Comparison of ENCODE assay signal across 20 cellular contexts in the genomic region with DNA sequence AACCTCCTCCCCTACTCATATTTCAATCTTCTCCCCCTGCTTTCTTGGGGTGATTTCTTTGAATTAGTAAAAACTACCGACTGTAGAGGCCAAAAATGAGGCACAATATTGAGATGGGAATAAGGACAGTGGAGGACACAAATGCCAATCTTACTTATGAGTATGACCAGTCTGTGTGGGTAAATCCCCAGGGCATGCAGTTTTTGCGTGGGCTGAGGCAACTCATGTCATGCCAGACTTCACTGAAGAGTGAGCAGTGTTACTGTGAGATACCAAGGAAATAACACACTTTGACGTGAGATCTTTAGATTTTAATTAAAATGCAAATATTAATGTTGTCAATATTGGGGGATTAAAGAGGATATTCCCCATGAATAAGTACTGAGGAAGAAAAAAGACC.
DNase-seq lines count a peak whose midpoint lies in the region; ATAC-seq and TF ChIP-seq lines count a peak whose summit lies in the region.
"Had no signal": no experiment of that assay in that cellular context is flagged by ENCODE, and none has a peak within 500 bp of the region (broad histone marks: within the 10 kb centered on the region; RNA-seq: fewer than 3 reads in every experiment).

No MANE protein-coding gene starts in this region.

- H3K27me3 Mint-ChIP-seq in activated naive CD4-positive, alpha-beta T cell treated with anti-CD3 and anti-CD28 coated beads for 36 hours (ENCODE audit: low read depth): no peaks in the 10 kb centered on the region
- no peaks in the 10 kb centered on the region for H3K27me3 Mint-ChIP-seq in CD8-positive, alpha-beta T cell (ENCODE audit: low read depth)

- intact Hi-C loops in activated naive CD4-positive, alpha-beta T cell treated with anti-CD3 and anti-CD28 coated beads for 36 hours (cut with micrococcal nuclease): no loop called here
- intact Hi-C loops in CD8-positive, alpha-beta T cell (cut with DNase I, micrococcal nuclease): loop anchor here in 1 of 2 experiments (10.0 kb wide), 1 partner anchor 72 kb away; no protein-coding TSS in a partner anchor
- intact Hi-C loops in ascending aorta (cut with DNase I): no loop called here

- peaks cover 24% of the 10 kb centered on the region for H3K9me3 Mint-ChIP-seq in activated naive CD4-positive, alpha-beta T cell treated with anti-CD3 and anti-CD28 coated beads for 36 hours
- H3K9me3 Mint-ChIP-seq in CD8-positive, alpha-beta T cell: peaks cover 20% of the 10 kb centered on the region

- H3K4me3 ChIP-seq in CD8-positive, alpha-beta T cell (ENCODE audit: low read depth, low read length): no peak overlapping the region
- H3K4me3 ChIP-seq in ascending aorta: no peak overlapping the region

- POLR2A ChIA-PET in CD8-positive, alpha-beta T cell (lab: Charles Lee): interaction anchor here (0.7 kb wide), 1 partner anchor 10 kb away, joined by 5 read pairs; no protein-coding TSS in a partner anchor

- no peaks in the 10 kb centered on the region for H3K9me3 ChIP-seq in CD8-positive, alpha-beta T cell (ENCODE audit: low read length)
- H3K9me3 ChIP-seq in ascending aorta: peaks cover 0 to 13% of the 10 kb centered on the region in 2 donors

- no peak for TF ChIP-seq CTCF in CD8-positive, alpha-beta T cell (IDR thresholded peaks at IDR 0.05)
- no peak for TF ChIP-seq CTCF in ascending aorta (IDR thresholded peaks at IDR 0.05)

- H3K36me3 ChIP-seq in CD8-positive, alpha-beta T cell (ENCODE audit: insufficient read depth, low read length): no peaks in the 10 kb centered on the region
- H3K36me3 ChIP-seq in ascending aorta: no peaks in the 10 kb centered on the region

- CTCF ChIA-PET in activated naive CD4-positive, alpha-beta T cell treated with anti-CD3 and anti-CD28 coated beads for 36 hours (lab: Charles Lee): interaction anchor here (1.4 to 2.7 kb wide), 2 partner anchors 65 to 184 kb away, joined by 4 to 7 read pairs; no protein-coding TSS in a partner anchor
- CTCF ChIA-PET in CD8-positive, alpha-beta T cell (lab: Charles Lee): no interaction called here

- H3K27ac ChIP-seq in CD8-positive, alpha-beta T cell (ENCODE audit: low read depth, low read length): no peak overlapping the region
- no peak overlapping the region for H3K27ac ChIP-seq in ascending aorta
- H3K27ac ChIP-seq: C4-2B had no signal

- peak; percentile 32 for DNase-seq in activated naive CD4-positive, alpha-beta T cell treated with anti-CD3 and anti-CD28 coated beads for 36 hours
- no peak for DNase-seq in activated naive CD4-positive, alpha-beta T cell treated with anti-CD3 and anti-CD28 coated beads, Interleukin-2, amount 50 U/mL, for 16 hours
- no peak for DNase-seq in CD8-positive, alpha-beta T cell
- DNase-seq in COLO829 (ENCODE audit: low spot score): peak; percentile 6
- peak; percentile 3 for DNase-seq in kidney glomerular epithelial cell (lab: John Stamatoyannopoulos, UW)
- no peak for DNase-seq in DMS79 treated with DMSO at 0.1 percent for 48 hours (lab: John Stamatoyannopoulos, UW)
- no peak for DNase-seq in ascending aorta (ENCODE audit: low spot score in 2 of 2)
- DNase-seq: ACHN; AML-193; COR-L47; DMS 273 treated with DMSO at 0.1 percent for 48 hours; H9; KG1; NCI-H1105 treated with DMSO at 0.1 percent for 48 hours; NCI-H1694; NCI-H2081 treated with DMSO at 0.1 percent for 48 hours; NCI-H748 treated with DMSO at 0.1 percent for 48 hours; NK-92 treated with Interleukin-12 subunit alpha and Interleukin-12 subunit beta, amount 100 ng/mL, for 24 hours; Right ventricle myocardium superior had no signal

- H3K36me3 Mint-ChIP-seq in activated naive CD4-positive, alpha-beta T cell treated with anti-CD3 and anti-CD28 coated beads for 36 hours (ENCODE audit: low read depth): peaks cover 20% of the 10 kb centered on the region
- peaks cover 12% of the 10 kb centered on the region for H3K36me3 Mint-ChIP-seq in CD8-positive, alpha-beta T cell

- H3K4me1 ChIP-seq in CD8-positive, alpha-beta T cell (ENCODE audit: insufficient read depth, low read length): peaks cover 14% of the 10 kb centered on the region
- no peaks in the 10 kb centered on the region for H3K4me1 ChIP-seq in ascending aorta

- H3K4me3 Mint-ChIP-seq in activated naive CD4-positive, alpha-beta T cell treated with anti-CD3 and anti-CD28 coated beads for 36 hours: no peak overlapping the region
- no peak overlapping the region for H3K4me3 Mint-ChIP-seq in CD8-positive, alpha-beta T cell
- H3K4me3 Mint-ChIP-seq: H9 had no signal

- H3K4me1 Mint-ChIP-seq in activated naive CD4-positive, alpha-beta T cell treated with anti-CD3 and anti-CD28 coated beads for 36 hours (ENCODE audit: low read depth): peaks cover 42% of the 10 kb centered on the region
- H3K4me1 Mint-ChIP-seq in CD8-positive, alpha-beta T cell (ENCODE audit: low read depth): peaks cover 23% of the 10 kb centered on the region

- no peak for ATAC-seq in CD8-positive, alpha-beta T cell

- no peak overlapping the region for H3K27ac Mint-ChIP-seq in activated naive CD4-positive, alpha-beta T cell treated with anti-CD3 and anti-CD28 coated beads for 36 hours
- H3K27ac Mint-ChIP-seq in CD8-positive, alpha-beta T cell: peak overlapping the region; percentile 43
- H3K27ac Mint-ChIP-seq: H9 had no signal

- no peaks in the 10 kb centered on the region for H3K27me3 ChIP-seq in CD8-positive, alpha-beta T cell (ENCODE audit: insufficient read depth, low read length)
- no peaks in the 10 kb centered on the region for H3K27me3 ChIP-seq in ascending aorta

Comparison
In these comparisons a context has a peak if more than half of its experiments do, and no peak if none do; other contexts are left out.
1. DNase-seq: peak in activated naive CD4-positive, alpha-beta T cell treated with anti-CD3 and anti-CD28 coated beads for 36 hours (single experiment), COLO829 (single experiment) and kidney glomerular epithelial cell (single experiment); none in activated naive CD4-positive, alpha-beta T cell treated with anti-CD3 and anti-CD28 coated beads, Interleukin-2, amount 50 U/mL, for 16 hours (single experiment), CD8-positive, alpha-beta T cell (0 of 7), DMS79 treated with DMSO at 0.1 percent for 48 hours (single experiment) and ascending aorta (0 of 2).